In genomic region chr7:27161721-27162547, GRCh38 we compare ENCODE assay signal across 10 cellular contexts. TPM values are rescaled to one million over a fixed set of nuclear protein-coding genes. Genes with fewer than 3 reads are reported as not detected.
DNase-seq lines count a peak whose midpoint lies in the region; ATAC-seq, FAIRE-seq and TF ChIP-seq lines count a peak whose summit lies in the region.
"Had no signal": no experiment of that assay in that cellular context is flagged by ENCODE, and none has a peak within 500 bp of the region (broad histone marks: within the 10 kb centered on the region; RNA-seq: fewer than 3 reads in every experiment).

No MANE protein-coding gene starts in this region.

- peak overlapping the region; percentile 2 for H3K4me3 Mint-ChIP-seq in activated naive CD8-positive, alpha-beta T cell treated with anti-CD3 and anti-CD28 coated beads, Interleukin-2, amount 50 U/mL, for 24 hours
- no peak overlapping the region for H3K4me3 Mint-ChIP-seq in activated naive CD8-positive, alpha-beta T cell treated with anti-CD3 and anti-CD28 coated beads for 36 hours
- peak overlapping the region in 3 of 5 experiments; percentile 80 to 92 (median 82) for H3K4me3 Mint-ChIP-seq in brain

- WGBS in urinary bladder: 43% methylated on average over 30 of the region's 30 CpGs

- H3K9me3 ChIP-seq in mucosa of rectum (ENCODE audit: control insufficient read depth in 2 of 2, low read length in 2 of 2): no peaks in the 10 kb centered on the region

- no peak for DNase-seq in activated naive CD8-positive, alpha-beta T cell treated with anti-CD3 and anti-CD28 coated beads, Interleukin-2, amount 50 U/mL, for 24 hours
- no peak for DNase-seq in activated naive CD8-positive, alpha-beta T cell treated with anti-CD3 and anti-CD28 coated beads for 36 hours
- no peak for DNase-seq in frontal cortex (ENCODE audit: low spot score in 2 of 2)
- DNase-seq: NCI-H1436 had no signal

- peaks cover 84% of the 10 kb centered on the region for H3K27me3 Mint-ChIP-seq in activated naive CD8-positive, alpha-beta T cell treated with anti-CD3 and anti-CD28 coated beads, Interleukin-2, amount 50 U/mL, for 24 hours
- peaks cover 92% of the 10 kb centered on the region for H3K27me3 Mint-ChIP-seq in activated naive CD8-positive, alpha-beta T cell treated with anti-CD3 and anti-CD28 coated beads for 36 hours
- peaks cover 99% of the 10 kb centered on the region for H3K27me3 Mint-ChIP-seq in brain

- peaks cover 23 to 31% of the 10 kb centered on the region in 2 donors for H3K4me1 ChIP-seq in mucosa of rectum (ENCODE audit: control insufficient read depth in 2 of 2, insufficient read depth in 2 of 2, low read length in 2 of 2)
- no peaks in the 10 kb centered on the region for H3K4me1 ChIP-seq in urinary bladder (ENCODE audit: insufficient read depth)

- H3K27me3 ChIP-seq in mucosa of rectum (ENCODE audit: control insufficient read depth in 2 of 2, insufficient read depth in 2 of 2, low read length in 2 of 2): peaks cover 0 to 3% of the 10 kb centered on the region in 2 donors

- FAIRE-seq in frontal cortex (lab: Jason Lieb, UNC): no peak

- H3K4me3 ChIP-seq in mucosa of rectum (ENCODE audit: low read length in 2 of 2): peak overlapping the region; percentile 67 to 84
- peak overlapping the region; percentile 60 for H3K4me3 ChIP-seq in urinary bladder (ENCODE audit: low read depth, low read length)

- H3K9me3 Mint-ChIP-seq in activated naive CD8-positive, alpha-beta T cell treated with anti-CD3 and anti-CD28 coated beads, Interleukin-2, amount 50 U/mL, for 24 hours: no peaks in the 10 kb centered on the region
- no peaks in the 10 kb centered on the region for H3K9me3 Mint-ChIP-seq in activated naive CD8-positive, alpha-beta T cell treated with anti-CD3 and anti-CD28 coated beads for 36 hours
- H3K9me3 Mint-ChIP-seq in brain: peaks cover 0 to 32% (median 8%) of the 10 kb centered on the region in 5 experiments

- no peak overlapping the region for H3K27ac Mint-ChIP-seq in activated naive CD8-positive, alpha-beta T cell treated with anti-CD3 and anti-CD28 coated beads, Interleukin-2, amount 50 U/mL, for 24 hours
- H3K27ac Mint-ChIP-seq in activated naive CD8-positive, alpha-beta T cell treated with anti-CD3 and anti-CD28 coated beads for 36 hours: no peak overlapping the region
- H3K27ac Mint-ChIP-seq in brain: peak overlapping the region in 3 of 5 experiments; percentile 69 to 94 (median 79)

- H3K9ac ChIP-seq in mucosa of rectum (ENCODE audit: low read depth in 1 of 2, low read length in 2 of 2): peak overlapping the region; percentile 20 to 96

- H3K4me1 Mint-ChIP-seq in activated naive CD8-positive, alpha-beta T cell treated with anti-CD3 and anti-CD28 coated beads, Interleukin-2, amount 50 U/mL, for 24 hours: peaks cover 34% of the 10 kb centered on the region
- H3K4me1 Mint-ChIP-seq in activated naive CD8-positive, alpha-beta T cell treated with anti-CD3 and anti-CD28 coated beads for 36 hours: peaks cover 32% of the 10 kb centered on the region
- peaks cover 8% of the 10 kb centered on the region for H3K4me1 Mint-ChIP-seq in brain

- H3K27ac ChIP-seq in mucosa of rectum (ENCODE audit: low read depth in 2 of 2, low read length in 2 of 2) (peak overlapping the region; percentile 92 to 99), urinary bladder (ENCODE audit: low read depth) (peak overlapping the region; percentile 62)
- H3K27ac ChIP-seq: SK-N-MC had no signal

- ATAC-seq in activated naive CD8-positive, alpha-beta T cell treated with anti-CD3 and anti-CD28 coated beads, Interleukin-2, amount 50 U/mL, for 24 hours: no peak
- ATAC-seq in GM21367 (IDR thresholded peaks at IDR 0.05; ENCODE audit: unreplicated experiment): no peak
- no peak for ATAC-seq in GM21515 (IDR thresholded peaks at IDR 0.05; ENCODE audit: unreplicated experiment)

- H3K36me3 ChIP-seq in mucosa of rectum (ENCODE audit: control insufficient read depth in 2 of 2, insufficient read depth in 2 of 2, low read length in 2 of 2) (no peaks in the 10 kb centered on the region), urinary bladder (ENCODE audit: insufficient read depth) (no peaks in the 10 kb centered on the region)

- no peaks in the 10 kb centered on the region for H3K36me3 Mint-ChIP-seq in activated naive CD8-positive, alpha-beta T cell treated with anti-CD3 and anti-CD28 coated beads, Interleukin-2, amount 50 U/mL, for 24 hours (ENCODE audit: low read depth)
- no peaks in the 10 kb centered on the region for H3K36me3 Mint-ChIP-seq in activated naive CD8-positive, alpha-beta T cell treated with anti-CD3 and anti-CD28 coated beads for 36 hours
- H3K36me3 Mint-ChIP-seq in brain: peaks cover 14% of the 10 kb centered on the region

- no peak for TF ChIP-seq CTCF in brain (conservative IDR thresholded peaks at IDR 0.05)

RNA-seq across cellular contexts. Expression of gene HOXA9, which starts 3.4 kb away (rescaled TPM):
- not detected for total RNA-seq in activated naive CD8-positive, alpha-beta T cell treated with anti-CD3 and anti-CD28 coated beads for 36 hours
- 1.1 TPM for polyA plus RNA-seq in brain (ENCODE audit: insufficient read depth, low read depth, low replicate concordance)
- total RNA-seq in urinary bladder: 19.8 TPM
- 20.5 TPM for polyA plus RNA-seq in urinary bladder
- total RNA-seq in frontal cortex: not detected

RNA-seq across cellular contexts. Expression of gene HOXA7, which starts 5.5 kb away (rescaled TPM):
- not detected for total RNA-seq in activated naive CD8-positive, alpha-beta T cell treated with anti-CD3 and anti-CD28 coated beads for 36 hours
- polyA plus RNA-seq in brain (ENCODE audit: insufficient read depth, low read depth, low replicate concordance) (1.3 TPM), urinary bladder (14.2 TPM)
- total RNA-seq in urinary bladder (3.7 TPM), frontal cortex (not detected)

RNA-seq across cellular contexts. Expression of gene HOXA3, which starts 9.6 kb away (rescaled TPM):
- not detected for total RNA-seq in activated naive CD8-positive, alpha-beta T cell treated with anti-CD3 and anti-CD28 coated beads for 36 hours
- polyA plus RNA-seq in brain (ENCODE audit: insufficient read depth, low read depth, low replicate concordance): 2.0 TPM
- 9.0 TPM for total RNA-seq in urinary bladder
- polyA plus RNA-seq in urinary bladder: 11.4 TPM
- total RNA-seq in frontal cortex: not detected

RNA-seq across cellular contexts. Expression of gene HOXA10, which starts 12.2 kb away (rescaled TPM):
- not detected for total RNA-seq in activated naive CD8-positive, alpha-beta T cell treated with anti-CD3 and anti-CD28 coated beads for 36 hours
- polyA plus RNA-seq in brain (ENCODE audit: insufficient read depth, low read depth, low replicate concordance): 62.0 TPM
- 23.2 TPM for total RNA-seq in urinary bladder
- 44.9 TPM for polyA plus RNA-seq in urinary bladder
- total RNA-seq in frontal cortex: not detected

RNA-seq across cellular contexts. Expression of gene HOXA6, which starts 14.4 kb away (rescaled TPM):
- total RNA-seq in activated naive CD8-positive, alpha-beta T cell treated with anti-CD3 and anti-CD28 coated beads for 36 hours: not detected
- polyA plus RNA-seq in brain (ENCODE audit: insufficient read depth, low read depth, low replicate concordance): 14.9 TPM
- 8.4 TPM for total RNA-seq in urinary bladder
- polyA plus RNA-seq in urinary bladder: 4.4 TPM
- not detected for total RNA-seq in frontal cortex

Comparison
In these comparisons a context has a peak if more than half of its experiments do, and no peak if none do; other contexts are left out.
1. H3K27ac Mint-ChIP-seq: peak in brain (3 of 5); none in activated naive CD8-positive, alpha-beta T cell treated with anti-CD3 and anti-CD28 coated beads, Interleukin-2, amount 50 U/mL, for 24 hours (single experiment) and activated naive CD8-positive, alpha-beta T cell treated with anti-CD3 and anti-CD28 coated beads for 36 hours (single experiment).
2. RNA of gene HOXA9, which starts 3.4 kb away (total RNA-seq): 19.8 TPM in urinary bladder (single experiment); not detected in activated naive CD8-positive, alpha-beta T cell treated with anti-CD3 and anti-CD28 coated beads for 36 hours and not detected in frontal cortex (single experiment); every median in the first group is over 10 times any median in the second.
3. RNA of gene HOXA3, which starts 9.6 kb away (total RNA-seq): 9.0 TPM in urinary bladder (single experiment); not detected in activated naive CD8-positive, alpha-beta T cell treated with anti-CD3 and anti-CD28 coated beads for 36 hours and not detected in frontal cortex (single experiment); every median in the first group is over 10 times any median in the second.